In the genomic region with DNA sequence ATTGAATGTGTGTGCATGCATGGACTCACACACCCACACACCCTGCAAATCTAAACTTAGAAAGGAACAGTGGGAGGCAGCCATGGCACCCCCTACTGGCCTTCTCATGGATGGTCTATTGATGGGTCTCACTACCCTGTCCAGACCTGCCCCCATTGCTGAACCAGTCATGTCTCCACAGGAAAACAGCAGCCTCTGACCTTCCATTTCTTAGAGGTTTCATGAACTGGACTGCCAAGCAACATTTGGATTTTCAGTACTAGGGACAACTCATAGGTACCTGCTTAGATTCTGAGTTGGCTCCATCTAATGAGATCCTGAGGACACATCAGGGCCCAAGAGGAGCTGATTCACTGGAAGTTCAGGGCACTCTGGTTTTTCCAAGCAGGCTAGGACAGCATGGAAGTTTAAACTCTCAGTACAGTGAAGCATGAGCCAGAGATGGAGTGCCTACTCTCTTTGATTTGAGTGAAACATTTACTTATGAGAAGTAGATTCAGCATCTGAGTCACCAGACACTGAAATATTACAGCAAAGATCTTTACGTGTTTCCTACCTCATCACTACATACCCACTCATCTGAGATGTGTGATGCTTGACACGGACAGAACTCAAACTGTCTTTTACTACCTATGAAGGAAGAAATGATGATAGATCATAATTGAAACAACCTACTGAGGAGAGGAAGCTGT, we compare ENCODE assay signal across 10 cellular contexts.
DNase-seq lines count a peak whose midpoint lies in the region; ATAC-seq and TF ChIP-seq lines count a peak whose summit lies in the region.
"Had no signal": no experiment of that assay in that cellular context is flagged by ENCODE, and none has a peak within 500 bp of the region (broad histone marks: within the 10 kb centered on the region; RNA-seq: fewer than 3 reads in every experiment).

No MANE protein-coding gene starts in this region.

- ATAC-seq in activated naive CD4-positive, alpha-beta T cell treated with anti-CD3 and anti-CD28 coated beads, Interleukin-2, amount 50 U/mL, for 72 hours = peak; percentile 94 to 97
- no peak for ATAC-seq in left ventricle myocardium superior
- ATAC-seq in GM18867 (IDR thresholded peaks at IDR 0.05; ENCODE audit: unreplicated experiment) = no peak
- ATAC-seq in HG03025 (IDR thresholded peaks at IDR 0.05; ENCODE audit: low FRiP score, unreplicated experiment) = no peak
- no peak for ATAC-seq in HG03159 (IDR thresholded peaks at IDR 0.05; ENCODE audit: unreplicated experiment)

- peak overlapping the region; percentile 83 to 89 for H3K27ac Mint-ChIP-seq in activated naive CD4-positive, alpha-beta T cell treated with anti-CD3 and anti-CD28 coated beads, Interleukin-2, amount 50 U/mL, for 72 hours

- H3K9me3 Mint-ChIP-seq in activated naive CD4-positive, alpha-beta T cell treated with anti-CD3 and anti-CD28 coated beads, Interleukin-2, amount 50 U/mL, for 72 hours = peaks cover 29 to 44% of the 10 kb centered on the region in 2 donors

- H3K36me3 Mint-ChIP-seq in activated naive CD4-positive, alpha-beta T cell treated with anti-CD3 and anti-CD28 coated beads, Interleukin-2, amount 50 U/mL, for 72 hours = peaks cover 27 to 52% of the 10 kb centered on the region in 2 donors

- intact Hi-C loops in left ventricle myocardium superior (cut with micrococcal nuclease) = no loop called here

- H3K4me3 ChIP-seq in GM12864 (ENCODE audit: low read depth, low read length) = no peak overlapping the region

- DNase-seq in ACHN (peak; percentile 53), GM12864 (ENCODE audit: low read depth) (no peak), kidney tubule cell (ENCODE audit: low spot score) (peak; percentile 80), left ventricle myocardium superior (no peak)
- DNase-seq in activated naive CD4-positive, alpha-beta T cell treated with anti-CD3 and anti-CD28 coated beads, Interleukin-2, amount 50 U/mL, for 72 hours (ENCODE audit: low spot score in 2 of 2) = no peak
- DNase-seq: Kasumi-1, NCI-H345 had no signal

- in situ Hi-C loops in ACHN (cut with HindIII; ENCODE audit: low pct_ligation_motif_present, low pct_unique_long_range_greater_than_20kb, low sequenced_read_pairs) = no loop called here

- TF ChIP-seq CTCF in GM12864 (IDR thresholded peaks at IDR 0.05; ENCODE audit: low read depth, low read length, missing control alignments) = peak; percentile 33

Comparison
In these comparisons a context has a peak if more than half of its experiments do, and no peak if none do; other contexts are left out.
1. DNase-seq: peak in ACHN (single experiment) and kidney tubule cell (single experiment); none in GM12864 (single experiment), activated naive CD4-positive, alpha-beta T cell treated with anti-CD3 and anti-CD28 coated beads, Interleukin-2, amount 50 U/mL, for 72 hours (0 of 2) and left ventricle myocardium superior (single experiment).
2. ATAC-seq: peak in activated naive CD4-positive, alpha-beta T cell treated with anti-CD3 and anti-CD28 coated beads, Interleukin-2, amount 50 U/mL, for 72 hours (2 of 2); none in left ventricle myocardium superior (single experiment), GM18867 (single experiment), HG03025 (single experiment) and HG03159 (single experiment).